Comparison of ENCODE assay signal across 8 cellular contexts in genomic region chr22:44026066-44026629, GRCh38. TPM values are rescaled to one million over a fixed set of nuclear protein-coding genes. Genes with fewer than 3 reads are reported as not detected.
A peak's percentile ranks its signal among the peaks of the same experiment; 100 is the strongest.
DNase-seq lines count a peak whose midpoint lies in the region; ATAC-seq and TF ChIP-seq lines count a peak whose summit lies in the region.

No MANE protein-coding gene starts in this region.

- DNase-seq in activated CD8-positive, alpha-beta memory T cell treated with anti-CD3 and anti-CD28 coated beads, Interleukin-2, amount 10 ng/mL, durations not matched to agents 7 days and 5 days = no peak
- DNase-seq in activated CD8-positive, alpha-beta memory T cell treated with anti-CD3 and anti-CD28 coated beads, Interleukin-2, amount 50 U/mL, for 4 hours = no peak
- no peak for DNase-seq in activated CD8-positive, alpha-beta T cell treated with anti-CD3 and anti-CD28 coated beads for 36 hours
- DNase-seq in lung microvascular endothelial cell (ENCODE audit: low read depth in 2 of 2) = peak; percentile 53 to 60
- DNase-seq in NK-92 (lab: John Stamatoyannopoulos, UW; ENCODE audit: unreplicated experiment) = no peak
- no peak for DNase-seq in SHP77 treated with DMSO at 0.1 percent for 48 hours (lab: John Stamatoyannopoulos, UW)
- DNase-seq in NK-92 treated with Interleukin-12 subunit alpha and Interleukin-12 subunit beta, amount 100 ng/mL, for 24 hours (lab: John Stamatoyannopoulos, UW) = no peak

- POLR2A ChIA-PET in activated CD8-positive, alpha-beta T cell treated with anti-CD3 and anti-CD28 coated beads for 36 hours (lab: Charles Lee) = interaction anchor here (0.6 kb wide), 1 partner anchor 296 kb away, joined by 3 read pairs; no protein-coding TSS in a partner anchor

- peak overlapping the region; percentile 83 for H3K27ac ChIP-seq in temporal lobe (ENCODE audit: low read depth, low read length)

- no peak for TF ChIP-seq CTCF in activated CD8-positive, alpha-beta T cell treated with anti-CD3 and anti-CD28 coated beads for 36 hours (IDR thresholded peaks at IDR 0.05)

- peak overlapping the region; percentile 77 for H3K4me3 Mint-ChIP-seq in activated CD8-positive, alpha-beta memory T cell treated with anti-CD3 and anti-CD28 coated beads, Interleukin-2, amount 10 ng/mL, durations not matched to agents 7 days and 5 days
- peak overlapping the region; percentile 89 for H3K4me3 Mint-ChIP-seq in activated CD8-positive, alpha-beta T cell treated with anti-CD3 and anti-CD28 coated beads for 36 hours

- H3K27me3 Mint-ChIP-seq in activated CD8-positive, alpha-beta memory T cell treated with anti-CD3 and anti-CD28 coated beads, Interleukin-2, amount 10 ng/mL, durations not matched to agents 7 days and 5 days = no peaks in the 10 kb centered on the region
- H3K27me3 Mint-ChIP-seq in activated CD8-positive, alpha-beta T cell treated with anti-CD3 and anti-CD28 coated beads for 36 hours = peaks cover 7% of the 10 kb centered on the region

- no peak for ATAC-seq in activated CD8-positive, alpha-beta memory T cell treated with anti-CD3 and anti-CD28 coated beads, Interleukin-2, amount 10 ng/mL, durations not matched to agents 7 days and 5 days
- ATAC-seq in activated CD8-positive, alpha-beta T cell treated with anti-CD3 and anti-CD28 coated beads for 36 hours = no peak

- peak overlapping the region; percentile 89 for H3K27ac Mint-ChIP-seq in activated CD8-positive, alpha-beta memory T cell treated with anti-CD3 and anti-CD28 coated beads, Interleukin-2, amount 10 ng/mL, durations not matched to agents 7 days and 5 days
- H3K27ac Mint-ChIP-seq in activated CD8-positive, alpha-beta T cell treated with anti-CD3 and anti-CD28 coated beads for 36 hours = peak overlapping the region; percentile 97

- intact Hi-C loops in activated CD8-positive, alpha-beta T cell treated with anti-CD3 and anti-CD28 coated beads for 36 hours (cut with micrococcal nuclease) = no loop called here

- H3K4me1 Mint-ChIP-seq in activated CD8-positive, alpha-beta memory T cell treated with anti-CD3 and anti-CD28 coated beads, Interleukin-2, amount 10 ng/mL, durations not matched to agents 7 days and 5 days = peaks cover 61% of the 10 kb centered on the region
- peaks cover 47% of the 10 kb centered on the region for H3K4me1 Mint-ChIP-seq in activated CD8-positive, alpha-beta T cell treated with anti-CD3 and anti-CD28 coated beads for 36 hours (ENCODE audit: low read depth)

- H3K36me3 Mint-ChIP-seq in activated CD8-positive, alpha-beta memory T cell treated with anti-CD3 and anti-CD28 coated beads, Interleukin-2, amount 10 ng/mL, durations not matched to agents 7 days and 5 days = peaks cover 4% of the 10 kb centered on the region
- H3K36me3 Mint-ChIP-seq in activated CD8-positive, alpha-beta T cell treated with anti-CD3 and anti-CD28 coated beads for 36 hours (ENCODE audit: low read depth) = peaks cover 30% of the 10 kb centered on the region

- CTCF ChIA-PET in activated CD8-positive, alpha-beta memory T cell treated with anti-CD3 and anti-CD28 coated beads, Interleukin-2, amount 10 ng/mL, durations not matched to agents 7 days and 5 days (lab: Charles Lee) = interaction anchor here (1.0 to 2.6 kb wide), 8 partner anchors 11 to 641 kb away, joined by 3 to 10 read pairs (median 6); no protein-coding TSS in a partner anchor
- CTCF ChIA-PET in activated CD8-positive, alpha-beta T cell treated with anti-CD3 and anti-CD28 coated beads for 36 hours (lab: Charles Lee) = interaction anchor here (0.7 to 2.9 kb wide), 3 partner anchors 32 to 55 kb away, joined by 3 to 19 read pairs (median 5); no protein-coding TSS in a partner anchor

- no peaks in the 10 kb centered on the region for H3K9me3 Mint-ChIP-seq in activated CD8-positive, alpha-beta memory T cell treated with anti-CD3 and anti-CD28 coated beads, Interleukin-2, amount 10 ng/mL, durations not matched to agents 7 days and 5 days (ENCODE audit: low read depth)
- H3K9me3 Mint-ChIP-seq in activated CD8-positive, alpha-beta T cell treated with anti-CD3 and anti-CD28 coated beads for 36 hours = no peaks in the 10 kb centered on the region

RNA-seq across cellular contexts. Expression of gene PARVB, which starts 2.0 kb away (rescaled TPM):
- total RNA-seq in activated CD8-positive, alpha-beta memory T cell treated with anti-CD3 and anti-CD28 coated beads, Interleukin-2, amount 10 ng/mL, durations not matched to agents 7 days and 5 days = 10 to 100 TPM; 56.9 to 66.9 TPM
- 10 to 100 TPM; 71.0 to 73.1 TPM for total RNA-seq in activated CD8-positive, alpha-beta T cell treated with anti-CD3 and anti-CD28 coated beads for 36 hours
- total RNA-seq in lung microvascular endothelial cell = 20.8 and 25.3 TPM in 2 replicates
- 5.4 TPM for total RNA-seq in temporal lobe

Comparison
In these comparisons a context has a peak if more than half of its experiments do, and no peak if none do; other contexts are left out.
1. DNase-seq: peak in lung microvascular endothelial cell (2 of 2); none in activated CD8-positive, alpha-beta memory T cell treated with anti-CD3 and anti-CD28 coated beads, Interleukin-2, amount 10 ng/mL, durations not matched to agents 7 days and 5 days (single experiment), activated CD8-positive, alpha-beta memory T cell treated with anti-CD3 and anti-CD28 coated beads, Interleukin-2, amount 50 U/mL, for 4 hours (single experiment), activated CD8-positive, alpha-beta T cell treated with anti-CD3 and anti-CD28 coated beads for 36 hours (single experiment), NK-92 (single experiment), SHP77 treated with DMSO at 0.1 percent for 48 hours (single experiment) and NK-92 treated with Interleukin-12 subunit alpha and Interleukin-12 subunit beta, amount 100 ng/mL, for 24 hours (single experiment).